Comparison of ENCODE assay signal across 11 cellular contexts in genomic region chr5:92909545-92909962, GRCh38.
DNase-seq lines count a peak whose midpoint lies in the region; ATAC-seq and TF ChIP-seq lines count a peak whose summit lies in the region.
"Had no signal": no experiment of that assay in that cellular context is flagged by ENCODE, and none has a peak within 500 bp of the region (broad histone marks: within the 10 kb centered on the region; RNA-seq: fewer than 3 reads in every experiment).

No MANE protein-coding gene starts in this region.

- peak; percentile 62 for TF ChIP-seq CTCF in GM12872 (IDR thresholded peaks at IDR 0.05; ENCODE audit: insufficient read depth, low read depth, low read length)
- peak; percentile 61 for TF ChIP-seq CTCF in KMS-11 (conservative IDR thresholded peaks at IDR 0.05; ENCODE audit: low read depth, low read length)
- peak; percentile 53 for TF ChIP-seq CTCF in cardiac fibroblast (IDR thresholded peaks at IDR 0.05; ENCODE audit: low read depth, low read length)
- TF ChIP-seq CTCF in neural progenitor cell (IDR thresholded peaks at IDR 0.05), result peak; percentile 94

- H3K9me3 ChIP-seq in neural progenitor cell (ENCODE audit: low read depth), result no peaks in the 10 kb centered on the region
- H3K9me3 ChIP-seq: body of pancreas, pancreas, Peyer's patch had no signal

- H3K27me3 Mint-ChIP-seq in neural progenitor cell (ENCODE audit: insufficient read depth, low read depth), result peaks cover 8% of the 10 kb centered on the region

- peak in 1 of 2 donors; percentile 33 for DNase-seq in cardiac fibroblast (ENCODE audit: low read depth in 2 of 2)
- peak; percentile 89 for DNase-seq in neural progenitor cell (ENCODE audit: low spot score)
- no peak for DNase-seq in NCI-H1417 treated with DMSO at 0.1 percent for 48 hours (lab: John Stamatoyannopoulos, UW)
- no peak for DNase-seq in COLO829 (ENCODE audit: low spot score)
- DNase-seq in occipital lobe (lab: John Stamatoyannopoulos, UW), result no peak
- DNase-seq: body of pancreas, Peyer's patch had no signal

- H3F3A ChIP-seq in neural progenitor cell (ENCODE audit: low read depth), result peaks cover 7% of the 10 kb centered on the region

- H4K20me1 ChIP-seq in KMS-11 (ENCODE audit: insufficient read depth), result no peaks in the 10 kb centered on the region
- no peaks in the 10 kb centered on the region for H4K20me1 ChIP-seq in neural progenitor cell (ENCODE audit: low read depth)

- H3K9ac ChIP-seq in KMS-11 (no peak overlapping the region), neural progenitor cell (no peak overlapping the region)

- H3K4me3 ChIP-seq in KMS-11 (IDR thresholded peaks at IDR 0.05; ENCODE audit: insufficient read depth, low read depth, low read length) (no peak overlapping the region), cardiac fibroblast (replicated peaks in 1 of 2; ENCODE audit: low read depth in 2 of 2, low read length in 2 of 2) (no peak overlapping the region), neural progenitor cell (no peak overlapping the region)
- H3K4me3 ChIP-seq: body of pancreas, pancreas, Peyer's patch had no signal

- H3K36me3 ChIP-seq in KMS-11 (ENCODE audit: insufficient read depth), result no peaks in the 10 kb centered on the region
- no peaks in the 10 kb centered on the region for H3K36me3 ChIP-seq in neural progenitor cell
- H3K36me3 ChIP-seq: pancreas, Peyer's patch had no signal

- no peak for ATAC-seq in HG03045 (IDR thresholded peaks at IDR 0.05; ENCODE audit: unreplicated experiment)
- ATAC-seq: body of pancreas, pancreas had no signal

- peak overlapping the region; percentile 91 for H3K27ac Mint-ChIP-seq in neural progenitor cell

- peaks cover 70% of the 10 kb centered on the region for H3K4me1 Mint-ChIP-seq in neural progenitor cell

- peak overlapping the region; percentile 95 for H3K4me2 ChIP-seq in KMS-11
- peak overlapping the region; percentile 51 for H3K4me2 ChIP-seq in neural progenitor cell

- no peak overlapping the region for H3K4me3 Mint-ChIP-seq in neural progenitor cell

- H3K36me3 Mint-ChIP-seq in neural progenitor cell, result peaks cover 6% of the 10 kb centered on the region

- H2AFZ ChIP-seq in KMS-11 (ENCODE audit: low read depth) (no peak overlapping the region), neural progenitor cell (replicated peaks) (no peak overlapping the region)

- H3K4me1 ChIP-seq in KMS-11 (ENCODE audit: low read depth, poor library complexity, severe bottlenecking), result peaks cover 45% of the 10 kb centered on the region
- H3K4me1 ChIP-seq in neural progenitor cell, result peaks cover 44% of the 10 kb centered on the region
- H3K4me1 ChIP-seq: body of pancreas, pancreas, Peyer's patch had no signal

- H3K27me3 ChIP-seq in KMS-11 (ENCODE audit: insufficient read depth, low read depth), result no peaks in the 10 kb centered on the region
- no peaks in the 10 kb centered on the region for H3K27me3 ChIP-seq in neural progenitor cell
- H3K27me3 ChIP-seq: body of pancreas, pancreas, Peyer's patch had no signal

- H3K79me2 ChIP-seq in KMS-11 (ENCODE audit: insufficient read depth, low read depth) (no peaks in the 10 kb centered on the region), neural progenitor cell (ENCODE audit: low read depth) (no peaks in the 10 kb centered on the region)

- peak overlapping the region; percentile 79 for H3K27ac ChIP-seq in KMS-11
- H3K27ac ChIP-seq in neural progenitor cell, result no peak overlapping the region
- H3K27ac ChIP-seq: body of pancreas, pancreas, Peyer's patch had no signal

- H3K9me3 Mint-ChIP-seq in neural progenitor cell, result no peaks in the 10 kb centered on the region
